ENCODE assay signal across 2 cellular contexts in the genomic region with DNA sequence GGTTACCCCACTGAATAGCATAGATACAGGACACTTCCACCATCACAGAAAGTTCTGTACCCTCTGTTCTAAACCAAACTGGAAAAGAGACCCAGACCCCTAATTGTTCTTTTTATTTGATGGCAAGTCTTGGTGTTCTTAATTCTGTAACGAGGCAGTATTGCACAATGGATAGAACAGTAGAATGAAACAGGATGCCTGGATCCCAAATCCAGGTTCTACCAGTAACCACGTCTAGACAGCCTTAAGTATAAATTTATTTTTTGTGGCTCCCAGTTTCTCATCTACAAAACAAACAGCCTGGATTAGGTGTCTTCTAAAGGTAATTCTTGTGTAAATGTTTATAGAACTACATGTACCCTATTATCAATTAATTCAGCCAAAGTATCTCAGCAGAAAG.
TF ChIP-seq lines count a peak whose summit lies in the region.

No MANE protein-coding gene starts in this region.

TF ChIP-seq in HepG2, 621 proteins besides CTCF, POLR2A, EP300 and RAD21:
- TF ChIP-seq CEBPB (IDR thresholded peaks at IDR 0.05; ENCODE audit: borderline replicate concordance, low read depth, low read length) (peak; percentile 66; the same call in 1 of the 2 replicates), HNRNPLL (IDR thresholded peaks at IDR 0.05; ENCODE audit: low read depth, low read length, poor library complexity, severe bottlenecking) (no peak)
- TF ChIP-seq, protein P1, sequence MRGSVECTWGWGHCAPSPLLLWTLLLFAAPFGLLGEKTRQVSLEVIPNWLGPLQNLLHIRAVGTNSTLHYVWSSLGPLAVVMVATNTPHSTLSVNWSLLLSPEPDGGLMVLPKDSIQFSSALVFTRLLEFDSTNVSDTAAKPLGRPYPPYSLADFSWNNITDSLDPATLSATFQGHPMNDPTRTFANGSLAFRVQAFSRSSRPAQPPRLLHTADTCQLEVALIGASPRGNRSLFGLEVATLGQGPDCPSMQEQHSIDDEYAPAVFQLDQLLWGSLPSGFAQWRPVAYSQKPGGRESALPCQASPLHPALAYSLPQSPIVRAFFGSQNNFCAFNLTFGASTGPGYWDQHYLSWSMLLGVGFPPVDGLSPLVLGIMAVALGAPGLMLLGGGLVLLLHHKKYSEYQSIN (CRISPR knock-in tag; IDR thresholded peaks at IDR 0.05; ENCODE audit: borderline replicate concordance): no peak
TF ChIP-seq in HepG2: peak in this region for 1.

TF ChIP-seq in IMR-90, 13 proteins besides CTCF, POLR2A, EP300 and RAD21:
- peak; percentile 68 for TF ChIP-seq CEBPB (IDR thresholded peaks at IDR 0.05; ENCODE audit: low read depth, low read length)
- TF ChIP-seq, protein P2, sequence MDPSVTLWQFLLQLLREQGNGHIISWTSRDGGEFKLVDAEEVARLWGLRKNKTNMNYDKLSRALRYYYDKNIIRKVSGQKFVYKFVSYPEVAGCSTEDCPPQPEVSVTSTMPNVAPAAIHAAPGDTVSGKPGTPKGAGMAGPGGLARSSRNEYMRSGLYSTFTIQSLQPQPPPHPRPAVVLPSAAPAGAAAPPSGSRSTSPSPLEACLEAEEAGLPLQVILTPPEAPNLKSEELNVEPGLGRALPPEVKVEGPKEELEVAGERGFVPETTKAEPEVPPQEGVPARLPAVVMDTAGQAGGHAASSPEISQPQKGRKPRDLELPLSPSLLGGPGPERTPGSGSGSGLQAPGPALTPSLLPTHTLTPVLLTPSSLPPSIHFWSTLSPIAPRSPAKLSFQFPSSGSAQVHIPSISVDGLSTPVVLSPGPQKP (IDR thresholded peaks at IDR 0.05; ENCODE audit: borderline replicate concordance, low read depth, low read length): no peak
